ENCODE assay signal across 1 cellular context in the genomic region with DNA sequence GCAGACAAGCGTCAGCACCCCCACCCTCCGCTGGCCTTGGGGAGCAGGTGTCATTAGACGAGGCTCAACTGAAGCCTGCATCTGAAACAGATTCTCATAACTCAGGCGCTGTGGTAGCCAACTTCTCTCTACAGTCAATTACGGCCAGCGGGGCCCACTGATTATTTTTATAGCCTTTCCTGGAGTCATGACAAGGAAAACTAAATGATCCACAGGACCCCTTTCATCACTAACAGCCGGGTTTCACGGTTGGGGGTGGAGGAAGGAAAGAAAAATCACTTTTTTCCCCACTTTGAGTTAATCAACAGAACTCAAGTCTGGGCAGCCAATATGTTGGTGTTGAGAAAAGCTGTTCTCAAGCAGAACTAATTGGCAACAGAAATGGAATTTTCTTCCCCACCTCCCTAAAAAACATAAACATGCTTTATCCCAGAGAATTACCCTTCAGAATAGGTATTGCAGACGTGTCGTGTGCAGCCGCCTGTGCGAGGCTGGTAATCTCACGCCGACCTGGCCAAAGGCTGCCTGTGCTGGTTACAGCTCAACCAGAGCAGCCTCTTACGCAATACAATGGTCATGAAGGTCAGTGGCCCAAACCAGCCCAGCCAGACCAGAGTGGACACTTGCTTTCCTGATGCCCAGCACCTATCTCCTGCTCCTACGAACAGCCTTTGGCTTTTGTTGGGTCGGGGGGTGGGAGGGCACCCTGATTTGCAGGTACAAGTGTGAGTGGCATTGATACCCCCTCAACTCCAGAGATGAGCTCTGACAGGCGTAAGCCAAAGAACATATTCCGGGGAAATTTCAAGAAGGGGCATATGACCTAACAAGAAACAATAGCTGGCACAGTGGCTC.
TF ChIP-seq lines count a peak whose summit lies in the region.

No MANE protein-coding gene starts in this region.

TF ChIP-seq in K562, 482 proteins besides CTCF, POLR2A, EP300 and RAD21 (continues in another document):
- TF ChIP-seq MYBL2 (IDR thresholded peaks at IDR 0.05; ENCODE audit: low read depth) (no peak), MYBL2 (CRISPR knock-in tag; IDR thresholded peaks at IDR 0.05; ENCODE audit: borderline replicate concordance) (no peak), PPARD (CRISPR knock-in tag; IDR thresholded peaks at IDR 0.05) (no peak), FOS (IDR thresholded peaks at IDR 0.05; ENCODE audit: extremely low read depth, insufficient read length) (no peak), NUFIP1 (IDR thresholded peaks at IDR 0.05; ENCODE audit: partially characterized antibody) (no peak), NR2F6 (CRISPR knock-in tag; IDR thresholded peaks at IDR 0.05) (no peak), CEBPG (CRISPR knock-in tag; IDR thresholded peaks at IDR 0.05) (peak; percentile 89), CEBPG (tag; conservative IDR thresholded peaks at IDR 0.05 in 1 of 2, IDR thresholded peaks at IDR 0.05 in 1 of 2) (peak; percentile 76 to 90), ZNF655 (CRISPR knock-in tag; IDR thresholded peaks at IDR 0.05) (no peak), HOXB6 (CRISPR knock-in tag; IDR thresholded peaks at IDR 0.05; ENCODE audit: borderline replicate concordance) (no peak), CC2D1A (IDR thresholded peaks at IDR 0.05) (no peak), BCOR (IDR thresholded peaks at IDR 0.05) (no peak), PCBP1 (IDR thresholded peaks at IDR 0.05; ENCODE audit: low read depth, low read length, poor library complexity, severe bottlenecking) (no peak), ZNF347 (CRISPR knock-in tag; IDR thresholded peaks at IDR 0.05; ENCODE audit: low read depth) (no peak), SREBF1 (IDR thresholded peaks at IDR 0.05; ENCODE audit: borderline replicate concordance, low read depth, low read length) (no peak), U2AF1 (optimal IDR thresholded peaks at IDR 0.05; ENCODE audit: low read depth, low read length) (no peak), SMAD3 (CRISPR knock-in tag; conservative IDR thresholded peaks at IDR 0.05) (no peak), CBX2 (IDR thresholded peaks at IDR 0.05; ENCODE audit: insufficient read depth, low read length, poor library complexity, severe bottlenecking) (no peak), SRSF3 (IDR thresholded peaks at IDR 0.05; ENCODE audit: insufficient read depth, low read length) (no peak), SMAD1 (IDR thresholded peaks at IDR 0.05; ENCODE audit: low read depth, low read length, partially characterized antibody) (no peak), USF2 (CRISPR knock-in tag; IDR thresholded peaks at IDR 0.05) (no peak), NCOA2 (IDR thresholded peaks at IDR 0.05; ENCODE audit: partially characterized antibody in 2 of 2) (no peak), ZBTB11 (CRISPR knock-in tag; IDR thresholded peaks at IDR 0.05) (peak in 1 of 3 experiments; percentile 74; a peak in 2 of 6 replicates), SRSF1 (IDR thresholded peaks at IDR 0.05; ENCODE audit: low read depth, low read length) (no peak), CCNT2 (IDR thresholded peaks at IDR 0.05; ENCODE audit: borderline replicate concordance, extremely low read depth, insufficient read length, low read depth, low read length) (no peak), RBM14 (IDR thresholded peaks at IDR 0.05; ENCODE audit: borderline replicate concordance, insufficient read depth, low read depth, low read length) (no peak), KAT2B (IDR thresholded peaks at IDR 0.05; ENCODE audit: low read depth, low read length) (no peak), TRIM24 (IDR thresholded peaks at IDR 0.05) (peak in 1 of 2 experiments; percentile 22; a peak in 1 of 4 replicates), POLR2G (IDR thresholded peaks at IDR 0.05; ENCODE audit: low read depth, low read length) (0 out of 2 replicates have a peak, but pooled peaks have one; percentile 20), BRD4 (IDR thresholded peaks at IDR 0.05) (no peak), NONO (IDR thresholded peaks at IDR 0.05; ENCODE audit: low read depth in 2 of 2, low read length in 1 of 2) (no peak), SAFB (IDR thresholded peaks at IDR 0.05; ENCODE audit: borderline replicate concordance, low read depth, low read length) (no peak), KDM2B (CRISPR knock-in tag; IDR thresholded peaks at IDR 0.05) (no peak), SUPT5H (IDR thresholded peaks at IDR 0.05) (no peak), ZNF124 (CRISPR knock-in tag; IDR thresholded peaks at IDR 0.05) (no peak), CCAR2 (IDR thresholded peaks at IDR 0.05; ENCODE audit: low read depth, low read length) (no peak), SIRT6 (IDR thresholded peaks at IDR 0.05; ENCODE audit: low read depth, low read length) (no peak)
- TF ChIP-seq, protein P1, sequence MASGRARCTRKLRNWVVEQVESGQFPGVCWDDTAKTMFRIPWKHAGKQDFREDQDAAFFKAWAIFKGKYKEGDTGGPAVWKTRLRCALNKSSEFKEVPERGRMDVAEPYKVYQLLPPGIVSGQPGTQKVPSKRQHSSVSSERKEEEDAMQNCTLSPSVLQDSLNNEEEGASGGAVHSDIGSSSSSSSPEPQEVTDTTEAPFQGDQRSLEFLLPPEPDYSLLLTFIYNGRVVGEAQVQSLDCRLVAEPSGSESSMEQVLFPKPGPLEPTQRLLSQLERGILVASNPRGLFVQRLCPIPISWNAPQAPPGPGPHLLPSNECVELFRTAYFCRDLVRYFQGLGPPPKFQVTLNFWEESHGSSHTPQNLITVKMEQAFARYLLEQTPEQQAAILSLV (tag; IDR thresholded peaks at IDR 0.05) = 0 out of 2 replicates have a peak, but pooled peaks have one; percentile 49
- TF ChIP-seq, protein P2, sequence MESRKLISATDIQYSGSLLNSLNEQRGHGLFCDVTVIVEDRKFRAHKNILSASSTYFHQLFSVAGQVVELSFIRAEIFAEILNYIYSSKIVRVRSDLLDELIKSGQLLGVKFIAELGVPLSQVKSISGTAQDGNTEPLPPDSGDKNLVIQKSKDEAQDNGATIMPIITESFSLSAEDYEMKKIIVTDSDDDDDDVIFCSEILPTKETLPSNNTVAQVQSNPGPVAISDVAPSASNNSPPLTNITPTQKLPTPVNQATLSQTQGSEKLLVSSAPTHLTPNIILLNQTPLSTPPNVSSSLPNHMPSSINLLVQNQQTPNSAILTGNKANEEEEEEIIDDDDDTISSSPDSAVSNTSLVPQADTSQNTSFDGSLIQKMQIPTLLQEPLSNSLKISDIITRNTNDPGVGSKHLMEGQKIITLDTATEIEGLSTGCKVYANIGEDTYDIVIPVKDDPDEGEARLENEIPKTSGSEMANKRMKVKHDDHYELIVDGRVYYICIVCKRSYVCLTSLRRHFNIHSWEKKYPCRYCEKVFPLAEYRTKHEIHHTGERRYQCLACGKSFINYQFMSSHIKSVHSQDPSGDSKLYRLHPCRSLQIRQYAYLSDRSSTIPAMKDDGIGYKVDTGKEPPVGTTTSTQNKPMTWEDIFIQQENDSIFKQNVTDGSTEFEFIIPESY (CRISPR knock-in tag; IDR thresholded peaks at IDR 0.05) = no peak
- TF ChIP-seq, protein P3, sequence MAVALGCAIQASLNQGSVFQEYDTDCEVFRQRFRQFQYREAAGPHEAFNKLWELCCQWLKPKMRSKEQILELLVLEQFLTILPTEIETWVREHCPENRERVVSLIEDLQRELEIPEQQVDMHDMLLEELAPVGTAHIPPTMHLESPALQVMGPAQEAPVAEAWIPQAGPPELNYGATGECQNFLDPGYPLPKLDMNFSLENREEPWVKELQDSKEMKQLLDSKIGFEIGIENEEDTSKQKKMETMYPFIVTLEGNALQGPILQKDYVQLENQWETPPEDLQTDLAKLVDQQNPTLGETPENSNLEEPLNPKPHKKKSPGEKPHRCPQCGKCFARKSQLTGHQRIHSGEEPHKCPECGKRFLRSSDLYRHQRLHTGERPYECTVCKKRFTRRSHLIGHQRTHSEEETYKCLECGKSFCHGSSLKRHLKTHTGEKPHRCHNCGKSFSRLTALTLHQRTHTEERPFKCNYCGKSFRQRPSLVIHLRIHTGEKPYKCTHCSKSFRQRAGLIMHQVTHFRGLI (CRISPR knock-in tag; IDR thresholded peaks at IDR 0.05) = no peak
- TF ChIP-seq, protein P4, sequence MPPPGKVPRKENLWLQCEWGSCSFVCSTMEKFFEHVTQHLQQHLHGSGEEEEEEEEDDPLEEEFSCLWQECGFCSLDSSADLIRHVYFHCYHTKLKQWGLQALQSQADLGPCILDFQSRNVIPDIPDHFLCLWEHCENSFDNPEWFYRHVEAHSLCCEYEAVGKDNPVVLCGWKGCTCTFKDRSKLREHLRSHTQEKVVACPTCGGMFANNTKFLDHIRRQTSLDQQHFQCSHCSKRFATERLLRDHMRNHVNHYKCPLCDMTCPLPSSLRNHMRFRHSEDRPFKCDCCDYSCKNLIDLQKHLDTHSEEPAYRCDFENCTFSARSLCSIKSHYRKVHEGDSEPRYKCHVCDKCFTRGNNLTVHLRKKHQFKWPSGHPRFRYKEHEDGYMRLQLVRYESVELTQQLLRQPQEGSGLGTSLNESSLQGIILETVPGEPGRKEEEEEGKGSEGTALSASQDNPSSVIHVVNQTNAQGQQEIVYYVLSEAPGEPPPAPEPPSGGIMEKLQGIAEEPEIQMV (tag; conservative IDR thresholded peaks at IDR 0.05; ENCODE audit: low read depth) = no peak
- TF ChIP-seq, protein P5, sequence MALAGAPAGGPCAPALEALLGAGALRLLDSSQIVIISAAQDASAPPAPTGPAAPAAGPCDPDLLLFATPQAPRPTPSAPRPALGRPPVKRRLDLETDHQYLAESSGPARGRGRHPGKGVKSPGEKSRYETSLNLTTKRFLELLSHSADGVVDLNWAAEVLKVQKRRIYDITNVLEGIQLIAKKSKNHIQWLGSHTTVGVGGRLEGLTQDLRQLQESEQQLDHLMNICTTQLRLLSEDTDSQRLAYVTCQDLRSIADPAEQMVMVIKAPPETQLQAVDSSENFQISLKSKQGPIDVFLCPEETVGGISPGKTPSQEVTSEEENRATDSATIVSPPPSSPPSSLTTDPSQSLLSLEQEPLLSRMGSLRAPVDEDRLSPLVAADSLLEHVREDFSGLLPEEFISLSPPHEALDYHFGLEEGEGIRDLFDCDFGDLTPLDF (CRISPR knock-in tag; IDR thresholded peaks at IDR 0.05) = no peak
- TF ChIP-seq, protein P6, sequence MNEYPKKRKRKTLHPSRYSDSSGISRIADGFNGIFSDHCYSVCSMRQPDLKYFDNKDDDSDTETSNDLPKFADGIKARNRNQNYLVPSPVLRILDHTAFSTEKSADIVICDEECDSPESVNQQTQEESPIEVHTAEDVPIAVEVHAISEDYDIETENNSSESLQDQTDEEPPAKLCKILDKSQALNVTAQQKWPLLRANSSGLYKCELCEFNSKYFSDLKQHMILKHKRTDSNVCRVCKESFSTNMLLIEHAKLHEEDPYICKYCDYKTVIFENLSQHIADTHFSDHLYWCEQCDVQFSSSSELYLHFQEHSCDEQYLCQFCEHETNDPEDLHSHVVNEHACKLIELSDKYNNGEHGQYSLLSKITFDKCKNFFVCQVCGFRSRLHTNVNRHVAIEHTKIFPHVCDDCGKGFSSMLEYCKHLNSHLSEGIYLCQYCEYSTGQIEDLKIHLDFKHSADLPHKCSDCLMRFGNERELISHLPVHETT (CRISPR knock-in tag; conservative IDR thresholded peaks at IDR 0.05 in 1 of 2, IDR thresholded peaks at IDR 0.05 in 1 of 2) = no peak
- TF ChIP-seq, protein P7, sequence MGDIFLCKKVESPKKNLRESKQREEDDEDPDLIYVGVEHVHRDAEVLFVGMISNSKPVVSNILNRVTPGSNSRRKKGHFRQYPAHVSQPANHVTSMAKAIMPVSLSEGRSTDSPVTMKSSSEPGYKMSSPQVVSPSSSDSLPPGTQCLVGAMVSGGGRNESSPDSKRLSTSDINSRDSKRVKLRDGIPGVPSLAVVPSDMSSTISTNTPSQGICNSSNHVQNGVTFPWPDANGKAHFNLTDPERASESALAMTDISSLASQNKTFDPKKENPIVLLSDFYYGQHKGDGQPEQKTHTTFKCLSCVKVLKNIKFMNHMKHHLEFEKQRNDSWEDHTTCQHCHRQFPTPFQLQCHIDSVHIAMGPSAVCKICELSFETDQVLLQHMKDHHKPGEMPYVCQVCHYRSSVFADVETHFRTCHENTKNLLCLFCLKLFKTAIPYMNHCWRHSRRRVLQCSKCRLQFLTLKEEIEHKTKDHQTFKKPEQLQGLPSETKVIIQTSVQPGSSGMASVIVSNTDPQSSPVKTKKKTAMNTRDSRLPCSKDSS (IDR thresholded peaks at IDR 0.05; ENCODE audit: low read depth, partially characterized antibody) = no peak
